ENCODE assay signal across 37 cellular contexts in the genomic region with DNA sequence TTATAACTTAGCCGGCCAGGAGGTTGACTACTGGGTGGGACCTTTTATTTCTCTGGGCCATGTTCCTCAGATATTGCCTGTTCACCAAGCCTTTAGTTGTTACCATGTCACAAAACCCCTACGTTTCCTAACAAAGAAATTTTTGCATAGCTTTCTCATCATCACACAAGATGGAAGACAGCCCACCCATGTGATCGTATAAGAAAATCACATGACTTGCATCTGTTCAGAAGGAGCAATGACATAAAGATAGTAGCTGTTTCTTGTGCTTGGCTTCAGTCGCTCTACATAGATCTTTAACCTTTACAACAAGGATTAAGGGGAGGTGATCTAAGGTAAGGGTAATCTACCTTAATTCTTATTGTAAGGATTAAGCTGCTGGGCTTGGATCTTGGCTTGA.
A peak's percentile ranks its signal among the peaks of the same experiment; 100 is the strongest.
DNase-seq lines count a peak whose midpoint lies in the region; ATAC-seq, FAIRE-seq and TF ChIP-seq lines count a peak whose summit lies in the region.
"Had no signal": no experiment of that assay in that cellular context is flagged by ENCODE, and none has a peak within 500 bp of the region (broad histone marks: within the 10 kb centered on the region; RNA-seq: fewer than 3 reads in every experiment).

No MANE protein-coding gene starts in this region.

- no peak for DNase-seq in MCF 10A (ENCODE audit: unreplicated experiment)
- no peak for DNase-seq in mammary epithelial cell
- DNase-seq in RWPE2 (ENCODE audit: low spot score), result no peak
- DNase-seq in H1 (ENCODE audit: low read depth in 1 of 2, low spot score in 2 of 2), result no peak
- DNase-seq in thoracic aorta (ENCODE audit: low spot score), result no peak
- DNase-seq in stimulated activated naive CD8-positive, alpha-beta T cell treated with anti-CD3 and anti-CD28 coated beads, Interleukin-15, amount 100 ng/mL, for 72 hours, result no peak
- no peak for DNase-seq in GM12891 (ENCODE audit: insufficient read length, low spot score)
- DNase-seq in NCI-H2029 treated with DMSO at 0.1 percent for 48 hours (lab: John Stamatoyannopoulos, UW), result no peak
- DNase-seq: activated CD4-positive, alpha-beta T cell treated with anti-CD3 and anti-CD28 coated beads for 48 hours; activated CD8-positive, alpha-beta memory T cell treated with anti-CD3 and anti-CD28 coated beads for 24 hours; activated naive CD4-positive, alpha-beta T cell treated with anti-CD3 and anti-CD28 coated beads, Interleukin-2, amount 50 U/mL, for 16 hours; activated T-cell treated with anti-CD3 and anti-CD28 coated beads for 4 hours; AML-193; CD4-positive, alpha-beta T cell; colonic mucosa; DND-41; effector memory CD8-positive, alpha-beta T cell; KG1; NCI-H1417; NCI-H2029; NCI-H345; NCI-H69; Peyer's patch; stimulated activated naive CD4-positive, alpha-beta T cell; T-helper 9 cell had no signal

- H2BK20ac ChIP-seq in H1 (ENCODE audit: low read length), result no peak overlapping the region

- no peak overlapping the region for H2BK15ac ChIP-seq in H1 (ENCODE audit: low read length)

- no peak overlapping the region for H3K56ac ChIP-seq in H1 (replicated peaks; ENCODE audit: insufficient read length, low read depth, low read length)

- H3K27me3 ChIP-seq in mammary epithelial cell (ENCODE audit: insufficient read depth, low read length) (no peaks in the 10 kb centered on the region), RWPE2 (ENCODE audit: insufficient read depth, poor library complexity, severe bottlenecking) (no peaks in the 10 kb centered on the region), H1 (replicated peaks in 1 of 4; ENCODE audit: control insufficient read depth in 3 of 4, extremely low read depth in 1 of 4, insufficient read depth in 3 of 4, low read length in 3 of 4) (no peaks in the 10 kb centered on the region; a peak in 1 of 7 replicates), thoracic aorta (replicated peaks; ENCODE audit: insufficient read depth) (no peaks in the 10 kb centered on the region)
- H3K27me3 ChIP-seq: colonic mucosa, Peyer's patch, SJCRH30 had no signal

- H3K14ac ChIP-seq in H1 (ENCODE audit: insufficient read length), result no peak overlapping the region

- WGBS in mammary epithelial cell (ENCODE audit: low coverage, missing lambda C conversion rate), result 98% methylated on average over 4 of the region's 4 CpGs
- WGBS in H1 (ENCODE audit: extremely low coverage in 1 of 2, insufficient coverage in 1 of 2, insufficient read length in 1 of 2, insufficient replicate concordance in 2 of 2, low coverage in 1 of 2, low lambda C conversion rate in 2 of 2, missing lambda C conversion rate in 1 of 2), 2 experiments, result 90% methylated on average over 4 of the region's 4 CpGs; no CpG with 5 or more reads in 1 of the 2 experiments

- peaks cover 48% of the 10 kb centered on the region for H3K4me1 ChIP-seq in mammary epithelial cell (ENCODE audit: insufficient read depth, low read length)
- peaks cover 26% of the 10 kb centered on the region for H3K4me1 ChIP-seq in RWPE2 (ENCODE audit: insufficient read depth, poor library complexity, severe bottlenecking)
- peaks cover 0 to 3% (median 0%) of the 10 kb centered on the region in 4 experiments; a peak in 2 of 7 replicates for H3K4me1 ChIP-seq in H1 (replicated peaks in 1 of 4; ENCODE audit: control insufficient read depth in 3 of 4, insufficient read depth in 4 of 4, low read length in 3 of 4)
- peaks cover 3 to 17% of the 10 kb centered on the region in 2 donors for H3K4me1 ChIP-seq in thoracic aorta (ENCODE audit: control insufficient read depth in 1 of 2, low read depth in 2 of 2)
- H3K4me1 ChIP-seq: breast epithelium, colonic mucosa, Peyer's patch, SJCRH30 had no signal

- H4K5ac ChIP-seq in H1 (ENCODE audit: insufficient read length, low read depth, low read length), result no peak overlapping the region

- no peak overlapping the region for H3K23ac ChIP-seq in H1 (ENCODE audit: insufficient read length)

- no peak for TF ChIP-seq CTCF in MCF 10A (IDR thresholded peaks at IDR 0.05; ENCODE audit: unreplicated experiment)
- no peak for TF ChIP-seq CTCF in mammary epithelial cell (conservative IDR thresholded peaks at IDR 0.05 in 1 of 2, IDR thresholded peaks at IDR 0.05 in 1 of 2; ENCODE audit: extremely low read depth in 1 of 2, insufficient read depth in 1 of 2, low read depth in 1 of 2, low read length in 2 of 2)
- no peak for TF ChIP-seq CTCF in RWPE2 (IDR thresholded peaks at IDR 0.05; ENCODE audit: poor library complexity, severe bottlenecking)
- TF ChIP-seq CTCF in H1 (IDR thresholded peaks at IDR 0.05; ENCODE audit: control extremely low read depth in 1 of 3, insufficient read depth in 1 of 3, low read depth in 1 of 3, low read length in 3 of 3), result no peak
- no peak for TF ChIP-seq CTCF in thoracic aorta (IDR thresholded peaks at IDR 0.05)

- no peak overlapping the region for H2AK5ac ChIP-seq in H1 (ENCODE audit: low read depth, low read length)

- H3K9ac ChIP-seq in mammary epithelial cell (ENCODE audit: insufficient read depth, low read length) (no peak overlapping the region), H1 (replicated peaks in 1 of 4; ENCODE audit: extremely low read depth in 1 of 4, low read depth in 3 of 4, low read length in 3 of 4) (no peak overlapping the region)

- H4K91ac ChIP-seq in H1 (replicated peaks; ENCODE audit: insufficient read length, low read length), result no peak overlapping the region

- no peaks in the 10 kb centered on the region for H3K79me2 ChIP-seq in mammary epithelial cell (ENCODE audit: insufficient read depth, low read length)
- H3K79me2 ChIP-seq in H1 (ENCODE audit: control insufficient read depth in 1 of 2, insufficient read depth in 2 of 2, low read length in 2 of 2), result no peaks in the 10 kb centered on the region

- no peak overlapping the region for H3K4ac ChIP-seq in H1 (replicated peaks; ENCODE audit: insufficient read length, low read depth, low read length)

- no peak overlapping the region for H4K8ac ChIP-seq in H1 (ENCODE audit: extremely low read depth, insufficient read depth, low read length)

- H3K4me1 Mint-ChIP-seq in MCF 10A (ENCODE audit: insufficient read depth, unreplicated experiment), result peaks cover 35% of the 10 kb centered on the region
- no peaks in the 10 kb centered on the region for H3K4me1 Mint-ChIP-seq in stimulated activated naive CD8-positive, alpha-beta T cell treated with anti-CD3 and anti-CD28 coated beads, Interleukin-15, amount 100 ng/mL, for 72 hours

- peak overlapping the region; percentile 51 for H3K27ac Mint-ChIP-seq in MCF 10A (ENCODE audit: low read depth, unreplicated experiment)
- H3K27ac Mint-ChIP-seq in stimulated activated naive CD8-positive, alpha-beta T cell treated with anti-CD3 and anti-CD28 coated beads, Interleukin-15, amount 100 ng/mL, for 72 hours, result no peak overlapping the region
- H3K27ac Mint-ChIP-seq: activated T-helper 2 cell treated with anti-CD3 and anti-CD28 coated beads, Interferon-gamma antibody, Interleukin-2, Interleukin-4, amounts not matched to agents 10 μg/mL and 5 μg/mL and 100 μg/mL, durations not matched to agents 14 hours and 24 hours and 36 hours; CD4-positive, alpha-beta T cell; effector memory CD8-positive, alpha-beta T cell; natural killer cell treated with Interleukin-12 subunit alpha and Interleukin-12 subunit beta and Interleukin-15 and Interleukin-18, amount 100 ng/mL, for 72 hours had no signal

- intact Hi-C loops in MCF 10A (cut with micrococcal nuclease), result no loop called here
- intact Hi-C loops in mammary epithelial cell (cut with micrococcal nuclease), result no loop called here

- H2BK12ac ChIP-seq in H1 (ENCODE audit: low read depth, low read length), result no peak overlapping the region

- H3K9me3 Mint-ChIP-seq in MCF 10A (ENCODE audit: unreplicated experiment), result no peaks in the 10 kb centered on the region
- H3K9me3 Mint-ChIP-seq in stimulated activated naive CD8-positive, alpha-beta T cell treated with anti-CD3 and anti-CD28 coated beads, Interleukin-15, amount 100 ng/mL, for 72 hours, result no peaks in the 10 kb centered on the region
- H3K9me3 Mint-ChIP-seq: activated T-helper 2 cell treated with anti-CD3 and anti-CD28 coated beads, Interferon-gamma antibody, Interleukin-2, Interleukin-4, amounts not matched to agents 10 μg/mL and 5 μg/mL and 100 μg/mL, durations not matched to agents 14 hours and 24 hours and 36 hours; CD4-positive, alpha-beta T cell; natural killer cell treated with Interleukin-12 subunit alpha and Interleukin-12 subunit beta and Interleukin-15 and Interleukin-18, amount 100 ng/mL, for 72 hours had no signal

- H3K79me1 ChIP-seq in H1 (ENCODE audit: low read depth, low read length), result no peaks in the 10 kb centered on the region

- TF ChIP-seq RAD21 in H1 (IDR thresholded peaks at IDR 0.05 in 1 of 2, conservative IDR thresholded peaks at IDR 0.05 in 1 of 2; ENCODE audit: low read depth in 2 of 2, low read length in 2 of 2), result no peak

- H3K36me3 Mint-ChIP-seq in MCF 10A (ENCODE audit: insufficient read depth, unreplicated experiment), result no peaks in the 10 kb centered on the region
- H3K36me3 Mint-ChIP-seq: natural killer cell treated with Interleukin-12 subunit alpha and Interleukin-12 subunit beta and Interleukin-15 and Interleukin-18, amount 100 ng/mL, for 72 hours had no signal

- FAIRE-seq in H1 (lab: Jason Lieb, UNC), result no peak
- no peak for FAIRE-seq in GM12891 (lab: Jason Lieb, UNC)
- FAIRE-seq: A204.1, D721Med, frontal cortex, urothelium cell line had no signal

- H3K27ac ChIP-seq in mammary epithelial cell (ENCODE audit: insufficient read depth, low read depth, low read length) (no peak overlapping the region), RWPE2 (ENCODE audit: poor library complexity, severe bottlenecking) (peak overlapping the region; percentile 33), H1 (ENCODE audit: low read depth, low read length) (no peak overlapping the region), thoracic aorta (peak overlapping the region; percentile 53 to 66)
- H3K27ac ChIP-seq: breast epithelium, colonic mucosa, Peyer's patch, SJCRH30, VCaP had no signal

- H4K20me1 ChIP-seq in mammary epithelial cell (ENCODE audit: insufficient read depth, low read length) (no peaks in the 10 kb centered on the region), H1 (replicated peaks in 1 of 2; ENCODE audit: control insufficient read depth in 1 of 2, insufficient read depth in 2 of 2, low read length in 2 of 2) (no peaks in the 10 kb centered on the region)

- TF ChIP-seq POLR2A in H1 (IDR thresholded peaks at IDR 0.05; ENCODE audit: control extremely low read depth in 1 of 2, low read depth in 2 of 2, low read length in 2 of 2) (no peak), GM12891 (IDR thresholded peaks at IDR 0.05; ENCODE audit: low read depth, low read length) (no peak)

- no peak overlapping the region for H3K4me2 ChIP-seq in mammary epithelial cell (ENCODE audit: insufficient read depth, low read depth, low read length)
- H3K4me2 ChIP-seq in H1 (ENCODE audit: insufficient read depth in 1 of 2, low read depth in 2 of 2, low read length in 2 of 2), result no peak overlapping the region
- H3K4me2 ChIP-seq: smooth muscle cell had no signal

- H3K18ac ChIP-seq in H1 (ENCODE audit: extremely low read depth, low read length), result no peak overlapping the region

- dilution Hi-C loops in mammary epithelial cell (cut with HindIII; ENCODE audit: low sequenced_read_pairs), result no loop called here

- no TSS peak for BruUV-seq in MCF 10A (replicated peaks; lab: Mats Ljungman, UMichigan)
- no TSS peak for BruUV-seq in mammary epithelial cell (replicated peaks; lab: Mats Ljungman, UMichigan)

- POLR2A ChIA-PET in MCF 10A (lab: Yijun Ruan, JAX), result interaction anchor here (0.6 kb wide), 1 partner anchor 404 kb away, joined by 3 read pairs; no protein-coding TSS in a partner anchor
- POLR2A ChIA-PET in H1 (lab: Charles Lee; ENCODE audit: partially characterized antibody), result no interaction called here

- H3K9me3 ChIP-seq in mammary epithelial cell (replicated peaks; ENCODE audit: insufficient read depth, low read length) (no peaks in the 10 kb centered on the region), RWPE2 (ENCODE audit: severe bottlenecking) (no peaks in the 10 kb centered on the region), H1 (ENCODE audit: insufficient read depth in 2 of 2, low read depth in 1 of 2, low read length in 1 of 2) (no peaks in the 10 kb centered on the region), thoracic aorta (no peaks in the 10 kb centered on the region)
- H3K9me3 ChIP-seq: breast epithelium, colonic mucosa, mucosa of descending colon, Peyer's patch, SJCRH30 had no signal

- H2BK5ac ChIP-seq in H1 (ENCODE audit: low read depth, low read length), result no peak overlapping the region

- no peak overlapping the region for H2BK120ac ChIP-seq in H1 (replicated peaks; ENCODE audit: low read depth, low read length)

- H3K4me3 Mint-ChIP-seq in MCF 10A (ENCODE audit: unreplicated experiment), result no peak overlapping the region
- H3K4me3 Mint-ChIP-seq in stimulated activated naive CD8-positive, alpha-beta T cell treated with anti-CD3 and anti-CD28 coated beads, Interleukin-15, amount 100 ng/mL, for 72 hours, result no peak overlapping the region
- H3K4me3 Mint-ChIP-seq: CD4-positive, alpha-beta T cell; effector memory CD8-positive, alpha-beta T cell; natural killer cell treated with Interleukin-12 subunit alpha and Interleukin-12 subunit beta and Interleukin-15 and Interleukin-18, amount 100 ng/mL, for 72 hours had no signal

- TF ChIP-seq EP300 in H1 (IDR thresholded peaks at IDR 0.05; ENCODE audit: borderline replicate concordance in 1 of 2, low read depth in 2 of 2, low read length in 2 of 2), result no peak

- CTCF ChIA-PET in MCF 10A (lab: Yijun Ruan, JAX), result interaction anchor here (0.7 to 1.2 kb wide), 3 partner anchors 55 to 289 kb away, joined by 3 to 6 read pairs (median 5); no protein-coding TSS in a partner anchor
- CTCF ChIA-PET in mammary epithelial cell (lab: Charles Lee; ENCODE audit: low non-redundant PET), result no interaction called here
- CTCF ChIA-PET in H1 (lab: Charles Lee; ENCODE audit: partially characterized antibody), result interaction anchor here (0.6 to 1.3 kb wide), 2 partner anchors 44 to 58 kb away, joined by 3 read pairs; no protein-coding TSS in a partner anchor

- H3K4me3 ChIP-seq in mammary epithelial cell (replicated peaks in 1 of 3; ENCODE audit: insufficient read depth in 1 of 3, low read depth in 2 of 3, low read length in 3 of 3) (no peak overlapping the region), RWPE2 (ENCODE audit: severe bottlenecking) (no peak overlapping the region), H1 (ENCODE audit: extremely low read depth in 1 of 4, insufficient read depth in 2 of 4, low read depth in 3 of 4, low read length in 4 of 4) (no peak overlapping the region), thoracic aorta (no peak overlapping the region)
- H3K4me3 ChIP-seq: breast epithelium, colonic mucosa, lung, mucosa of descending colon, Peyer's patch, SJCRH30, smooth muscle cell had no signal

- H2AFZ ChIP-seq in mammary epithelial cell (ENCODE audit: low read depth, low read length) (no peak overlapping the region), H1 (ENCODE audit: low read length) (0 out of 2 replicates have a peak overlapping the region, but pooled peaks have one; percentile 31)

- no peak for ATAC-seq in RWPE2 (ENCODE audit: low read depth)
- ATAC-seq in thoracic aorta (ENCODE audit: insufficient number of reproducible peaks, low FRiP score, low read depth), result no peak
- no peak for ATAC-seq in stimulated activated naive CD8-positive, alpha-beta T cell treated with anti-CD3 and anti-CD28 coated beads, Interleukin-15, amount 100 ng/mL, for 72 hours
- ATAC-seq: effector memory CD8-positive, alpha-beta T cell; mucosa of descending colon; natural killer cell treated with Interleukin-12 subunit alpha and Interleukin-12 subunit beta and Interleukin-15 and Interleukin-18, amount 100 ng/mL, for 72 hours had no signal

- no peaks in the 10 kb centered on the region for H3K23me2 ChIP-seq in H1 (ENCODE audit: low read depth, low read length)

- H3K27me3 Mint-ChIP-seq in MCF 10A (ENCODE audit: insufficient read depth, unreplicated experiment), result no peaks in the 10 kb centered on the region
- peaks cover 34% of the 10 kb centered on the region for H3K27me3 Mint-ChIP-seq in stimulated activated naive CD8-positive, alpha-beta T cell treated with anti-CD3 and anti-CD28 coated beads, Interleukin-15, amount 100 ng/mL, for 72 hours

- in situ Hi-C loops in mammary epithelial cell (cut with MboI; ENCODE audit: low sequenced_read_pairs in 2 of 2), result no loop called here

- H3K36me3 ChIP-seq in mammary epithelial cell (ENCODE audit: insufficient read depth, low read length), result no peaks in the 10 kb centered on the region
- H3K36me3 ChIP-seq in RWPE2 (ENCODE audit: low read depth), result no peaks in the 10 kb centered on the region
- no peaks in the 10 kb centered on the region for H3K36me3 ChIP-seq in H1 (ENCODE audit: control insufficient read depth in 2 of 4, insufficient read depth in 4 of 4, low read length in 3 of 4)
- H3K36me3 ChIP-seq in thoracic aorta, result no peaks in the 10 kb centered on the region
- H3K36me3 ChIP-seq: breast epithelium, colonic mucosa, Peyer's patch, SJCRH30 had no signal

Comparison
In these comparisons a context has a peak if more than half of its experiments do, and no peak if none do; other contexts are left out.
1. H3K27ac ChIP-seq: peak in RWPE2 (single experiment) and thoracic aorta (2 of 2); none in mammary epithelial cell (single experiment) and H1 (single experiment).